29 cellular contexts compared by ENCODE assay signal in the genomic region with DNA sequence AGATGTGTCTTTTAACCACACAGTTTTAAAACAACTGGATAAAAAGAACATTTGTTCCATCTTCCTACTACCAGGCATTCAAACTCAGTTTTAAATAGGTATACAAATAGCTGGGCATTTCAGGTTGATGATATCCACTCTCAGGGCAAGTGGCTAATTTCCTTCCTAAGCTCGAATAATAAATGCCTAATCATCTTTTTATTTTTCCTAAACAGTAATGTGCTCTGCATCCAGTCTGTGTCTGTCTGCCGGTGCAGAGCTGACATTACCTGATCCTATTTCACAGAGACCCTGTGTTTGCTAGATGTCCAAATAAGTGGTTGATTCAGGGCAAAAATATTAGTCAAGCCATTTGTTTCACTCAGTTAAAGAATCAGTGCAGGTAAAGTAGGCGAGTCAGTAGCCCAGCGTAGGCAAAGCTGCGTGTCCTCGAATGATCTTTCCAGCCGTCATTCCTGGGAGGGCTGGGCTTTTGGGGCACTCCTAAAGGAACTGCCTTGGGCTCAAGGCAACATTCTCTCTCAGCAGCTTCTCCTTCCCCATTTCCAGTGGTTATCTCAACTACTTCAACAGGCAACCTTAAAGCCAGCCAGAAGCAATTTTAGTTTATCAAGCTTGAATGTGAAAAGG.
A peak's percentile ranks its signal among the peaks of the same experiment; 100 is the strongest.
DNase-seq lines count a peak whose midpoint lies in the region; ATAC-seq and TF ChIP-seq lines count a peak whose summit lies in the region.
"Had no signal": no experiment of that assay in that cellular context is flagged by ENCODE, and none has a peak within 500 bp of the region (broad histone marks: within the 10 kb centered on the region; RNA-seq: fewer than 3 reads in every experiment).

No MANE protein-coding gene starts in this region.

- H3K27me3 Mint-ChIP-seq in Caco-2 (ENCODE audit: insufficient read depth, unreplicated experiment): no peaks in the 10 kb centered on the region
- H3K27me3 Mint-ChIP-seq: activated CD8-positive, alpha-beta T cell treated with anti-CD3 and anti-CD28 coated beads for 36 hours; activated T-helper 17 cell treated with anti-CD3 and anti-CD28 coated beads, Interleukin-2, amount 50 U/mL, for 72 hours; stimulated activated naive CD8-positive, alpha-beta T cell treated with anti-CD3 and anti-CD28 coated beads, Interleukin-15, amount 100 ng/mL, for 72 hours; T-cell had no signal

- TF ChIP-seq CTCF in Caco-2 (IDR thresholded peaks at IDR 0.05; ENCODE audit: insufficient read depth in 1 of 2, low read depth in 1 of 2, low read length in 1 of 2, severe bottlenecking in 1 of 2, unreplicated experiment in 1 of 2) (no peak), esophagus muscularis mucosa (IDR thresholded peaks at IDR 0.05) (no peak)

- H3K36me3 ChIP-seq in Caco-2 (ENCODE audit: control insufficient read depth, insufficient read depth, low read length) (no peaks in the 10 kb centered on the region), SK-N-MC (ENCODE audit: insufficient read depth, low read length) (no peaks in the 10 kb centered on the region), esophagus muscularis mucosa (no peaks in the 10 kb centered on the region)
- H3K36me3 ChIP-seq: breast epithelium, gastrocnemius medialis, SJSA1, thyroid gland had no signal

- peaks cover 65% of the 10 kb centered on the region for H3K4me1 Mint-ChIP-seq in Caco-2 (ENCODE audit: low read depth, unreplicated experiment)
- H3K4me1 Mint-ChIP-seq: activated T-helper 17 cell treated with anti-CD3 and anti-CD28 coated beads, Interleukin-2, amount 50 U/mL, for 72 hours; immature natural killer cell; stimulated activated naive CD8-positive, alpha-beta T cell treated with anti-CD3 and anti-CD28 coated beads, Interleukin-15, amount 100 ng/mL, for 72 hours; T-cell had no signal

- CTCF ChIA-PET in Caco-2 (lab: Charles Lee): interaction anchor here (1.2 to 1.5 kb wide), 4 partner anchors 11 to 57 kb away, joined by 3 to 9 read pairs (median 6); no protein-coding TSS in a partner anchor

- H3K36me3 Mint-ChIP-seq in Caco-2 (ENCODE audit: insufficient read depth, unreplicated experiment): peaks cover 27% of the 10 kb centered on the region
- H3K36me3 Mint-ChIP-seq: immature natural killer cell; mesothelial cell of epicardium; natural killer cell treated with Interleukin-12 subunit alpha and Interleukin-12 subunit beta and Interleukin-15 and Interleukin-18, amount 100 ng/mL, for 72 hours; T-cell had no signal

- H3K9me3 ChIP-seq in Caco-2 (no peaks in the 10 kb centered on the region), SK-N-MC (ENCODE audit: low read depth, low read length) (no peaks in the 10 kb centered on the region), esophagus muscularis mucosa (no peaks in the 10 kb centered on the region)
- H3K9me3 ChIP-seq: breast epithelium, gastrocnemius medialis, SJSA1, thyroid gland had no signal

- DNase-seq in Caco-2 (peak; percentile 45 to 72), SK-N-MC (ENCODE audit: low read depth, low spot score) (no peak), esophagus muscularis mucosa (ENCODE audit: extremely low spot score) (peak; percentile 39), sciatic nerve (ENCODE audit: low spot score) (no peak), HK-2 (ENCODE audit: unreplicated experiment) (no peak), DMS53 treated with DMSO at 0.1 percent for 48 hours (lab: John Stamatoyannopoulos, UW; ENCODE audit: unreplicated experiment) (no peak)
- DNase-seq: activated CD8-positive, alpha-beta T cell treated with anti-CD3 and anti-CD28 coated beads for 36 hours; activated naive CD4-positive, alpha-beta T cell treated with anti-CD3 and anti-CD28 coated beads, Interleukin-2, amount 50 U/mL, for 16 hours; amniotic stem cell; hippocampal formation; immature natural killer cell; IMR-90; NCI-H1092; NCI-H1930; NCI-H524; stimulated activated naive CD8-positive, alpha-beta T cell treated with anti-CD3 and anti-CD28 coated beads, Interleukin-15, amount 100 ng/mL, for 72 hours; T-cell; thyroid gland had no signal

- H3K27ac ChIP-seq in SK-N-MC (peak overlapping the region; percentile 64; the same call in 1 of the 2 replicates), esophagus muscularis mucosa (replicated peaks in 1 of 4) (no peak overlapping the region)
- H3K27ac ChIP-seq: breast epithelium, coronary artery, SJSA1, thyroid gland had no signal

- TF ChIP-seq POLR2A in esophagus muscularis mucosa (IDR thresholded peaks at IDR 0.05; ENCODE audit: low read depth): no peak

- peak overlapping the region; percentile 25 for H3K9ac ChIP-seq in SK-N-MC (ENCODE audit: insufficient read length)

- ATAC-seq in sciatic nerve (peak; percentile 57), HG02610 (IDR thresholded peaks at IDR 0.05; ENCODE audit: unreplicated experiment) (no peak)
- ATAC-seq: activated CD4-positive, CD25-positive, alpha-beta regulatory T cell treated with anti-CD3 and anti-CD28 coated beads, Interleukin-2, amount 50 U/mL, for 24 hours; activated CD8-positive, alpha-beta T cell treated with anti-CD3 and anti-CD28 coated beads for 36 hours; activated T-helper 17 cell treated with anti-CD3 and anti-CD28 coated beads, Interleukin-2, amount 50 U/mL, for 72 hours; left lobe of liver; Panc1; stimulated activated naive CD8-positive, alpha-beta T cell treated with anti-CD3 and anti-CD28 coated beads, Interleukin-15, amount 100 ng/mL, for 72 hours; T-cell had no signal

- H3K4me3 ChIP-seq in Caco-2 (ENCODE audit: low read depth, low read length) (no peak overlapping the region), SK-N-MC (0 out of 2 replicates have a peak overlapping the region, but pooled peaks have one; percentile 20), esophagus muscularis mucosa (no peak overlapping the region)
- H3K4me3 ChIP-seq: breast epithelium, coronary artery, gastrocnemius medialis, SJSA1, thyroid gland had no signal

- POLR2A ChIA-PET in Caco-2 (lab: Charles Lee): interaction anchor here (0.7 to 0.8 kb wide), 2 partner anchors 11 to 15 kb away, joined by 3 read pairs; no protein-coding TSS in a partner anchor

- no TSS peak for BruUV-seq in Caco-2 (replicated peaks; lab: Mats Ljungman, UMichigan)

- WGBS in esophagus muscularis mucosa: 58% methylated on average over 7 of the region's 7 CpGs

- H3K27ac Mint-ChIP-seq in Caco-2 (ENCODE audit: unreplicated experiment): peak overlapping the region; percentile 99
- H3K27ac Mint-ChIP-seq: activated CD8-positive, alpha-beta T cell treated with anti-CD3 and anti-CD28 coated beads for 36 hours; activated T-helper 17 cell treated with anti-CD3 and anti-CD28 coated beads, Interleukin-2, amount 50 U/mL, for 72 hours; immature natural killer cell; mesothelial cell of epicardium; natural killer cell treated with Interleukin-12 subunit alpha and Interleukin-12 subunit beta and Interleukin-15 and Interleukin-18, amount 100 ng/mL, for 72 hours; stimulated activated naive CD8-positive, alpha-beta T cell treated with anti-CD3 and anti-CD28 coated beads, Interleukin-15, amount 100 ng/mL, for 72 hours; T-cell had no signal

- H3K4me3 Mint-ChIP-seq in Caco-2 (ENCODE audit: unreplicated experiment): no peak overlapping the region
- H3K4me3 Mint-ChIP-seq: activated CD8-positive, alpha-beta T cell treated with anti-CD3 and anti-CD28 coated beads for 36 hours; activated T-helper 17 cell treated with anti-CD3 and anti-CD28 coated beads, Interleukin-2, amount 50 U/mL, for 72 hours; immature natural killer cell; mesothelial cell of epicardium; natural killer cell treated with Interleukin-12 subunit alpha and Interleukin-12 subunit beta and Interleukin-15 and Interleukin-18, amount 100 ng/mL, for 72 hours; stimulated activated naive CD8-positive, alpha-beta T cell treated with anti-CD3 and anti-CD28 coated beads, Interleukin-15, amount 100 ng/mL, for 72 hours; T-cell had no signal

- intact Hi-C loops in Caco-2 (cut with micrococcal nuclease; ENCODE audit: unreplicated experiment) (no loop called here), esophagus muscularis mucosa (cut with DNase I) (no loop called here), sciatic nerve (cut with DNase I) (no loop called here)

- H3K27me3 ChIP-seq in Caco-2 (replicated peaks; ENCODE audit: control insufficient read depth, insufficient read depth, low read length): no peaks in the 10 kb centered on the region
- no peaks in the 10 kb centered on the region for H3K27me3 ChIP-seq in esophagus muscularis mucosa
- H3K27me3 ChIP-seq: breast epithelium, gastrocnemius medialis, SJSA1, thyroid gland had no signal

- H3K4me1 ChIP-seq in Caco-2: peaks cover 62% of the 10 kb centered on the region
- peaks cover 0 to 8% (median 4%) of the 10 kb centered on the region in 4 donors for H3K4me1 ChIP-seq in esophagus muscularis mucosa
- H3K4me1 ChIP-seq: breast epithelium, gastrocnemius medialis, SJSA1 had no signal

- TF ChIP-seq EP300 in esophagus muscularis mucosa (IDR thresholded peaks at IDR 0.05): no peak

- peaks cover 8% of the 10 kb centered on the region for H3K9me3 Mint-ChIP-seq in Caco-2 (ENCODE audit: unreplicated experiment)
- H3K9me3 Mint-ChIP-seq: activated CD8-positive, alpha-beta T cell treated with anti-CD3 and anti-CD28 coated beads for 36 hours; mesothelial cell of epicardium; natural killer cell treated with Interleukin-12 subunit alpha and Interleukin-12 subunit beta and Interleukin-15 and Interleukin-18, amount 100 ng/mL, for 72 hours had no signal

Comparison
In these comparisons a context has a peak if more than half of its experiments do, and no peak if none do; other contexts are left out.
1. DNase-seq: peak in Caco-2 (2 of 2) and esophagus muscularis mucosa (single experiment); none in SK-N-MC (single experiment), sciatic nerve (single experiment), HK-2 (single experiment) and DMS53 treated with DMSO at 0.1 percent for 48 hours (single experiment).